ENCODE assay signal across 12 cellular contexts in the genomic region with DNA sequence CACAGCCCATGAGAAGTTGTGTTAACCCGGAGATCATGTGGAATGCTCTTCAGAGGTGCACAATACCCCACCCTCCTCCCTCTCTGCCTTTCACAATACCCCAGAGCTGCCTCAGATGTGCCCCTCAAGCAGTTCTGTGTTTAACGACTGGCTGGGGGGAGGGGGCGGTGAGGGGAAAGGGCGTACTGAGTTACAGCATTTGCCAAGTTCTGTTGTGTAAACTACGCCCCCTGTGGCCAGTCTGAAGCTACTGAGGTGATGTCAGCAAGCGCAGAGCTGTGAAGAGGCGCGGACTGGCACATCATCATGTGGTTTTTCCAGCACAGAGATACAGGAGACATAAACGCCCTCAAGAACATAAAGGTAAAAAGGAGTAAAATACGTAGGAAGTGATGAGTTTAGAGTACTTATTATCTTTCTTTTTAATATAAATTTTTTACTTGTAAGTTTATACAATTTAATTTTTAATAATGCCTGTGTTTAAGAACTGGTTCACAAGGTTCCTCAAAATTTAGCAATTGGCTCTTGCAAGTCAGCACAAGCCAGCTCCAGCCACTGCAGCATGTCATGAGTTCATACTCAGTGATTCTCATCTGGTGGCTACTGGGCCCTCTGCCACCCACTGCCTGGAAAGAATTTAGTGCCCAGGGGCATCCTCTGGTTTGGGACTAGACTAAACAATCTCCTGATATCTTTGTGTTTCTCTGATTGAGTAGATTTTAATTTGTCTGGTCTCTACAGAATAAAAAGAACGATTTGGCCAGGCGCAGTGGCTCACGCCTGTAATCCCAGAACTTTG. TPM values are rescaled to one million over a fixed set of nuclear protein-coding genes. Genes with fewer than 3 reads are reported as not detected.
A peak's percentile ranks its signal among the peaks of the same experiment; 100 is the strongest.
DNase-seq lines count a peak whose midpoint lies in the region; ATAC-seq and TF ChIP-seq lines count a peak whose summit lies in the region.
"Had no signal": no experiment of that assay in that cellular context is flagged by ENCODE, and none has a peak within 500 bp of the region (broad histone marks: within the 10 kb centered on the region; RNA-seq: fewer than 3 reads in every experiment).

No MANE protein-coding gene starts in this region.

- H3K4me3 ChIP-seq in epithelial cell of esophagus (ENCODE audit: low read length), result no peak overlapping the region
- no peak overlapping the region for H3K4me3 ChIP-seq in naive thymus-derived CD4-positive, alpha-beta T cell (ENCODE audit: low read length)
- H3K4me3 ChIP-seq: uterus had no signal

- peaks cover 7% of the 10 kb centered on the region for H3K27me3 Mint-ChIP-seq in activated T-cell treated with anti-CD3 and anti-CD28 coated beads, Interleukin-2, amount 50 U/mL, for 72 hours (ENCODE audit: low read depth)
- no peaks in the 10 kb centered on the region for H3K27me3 Mint-ChIP-seq in activated T-cell treated with anti-CD3 and anti-CD28 coated beads, Interleukin-2, amount 50 U/mL, for 24 hours
- H3K27me3 Mint-ChIP-seq in naive thymus-derived CD4-positive, alpha-beta T cell, result peaks cover 0 to 23% (median 7%) of the 10 kb centered on the region in 5 donors
- H3K27me3 Mint-ChIP-seq: activated naive CD4-positive, alpha-beta T cell treated with anti-CD3 and anti-CD28 coated beads, Interleukin-2, amount 50 U/mL, for 24 hours had no signal

- no peaks in the 10 kb centered on the region for H3K4me1 Mint-ChIP-seq in activated T-cell treated with anti-CD3 and anti-CD28 coated beads, Interleukin-2, amount 50 U/mL, for 72 hours (ENCODE audit: low read depth)
- no peaks in the 10 kb centered on the region for H3K4me1 Mint-ChIP-seq in activated T-cell treated with anti-CD3 and anti-CD28 coated beads, Interleukin-2, amount 50 U/mL, for 24 hours (ENCODE audit: low read depth)
- H3K4me1 Mint-ChIP-seq in naive thymus-derived CD4-positive, alpha-beta T cell, result peaks cover 0 to 5% (median 0%) of the 10 kb centered on the region in 7 donors
- H3K4me1 Mint-ChIP-seq: activated naive CD4-positive, alpha-beta T cell treated with anti-CD3 and anti-CD28 coated beads, Interleukin-2, amount 50 U/mL, for 24 hours had no signal

- no peaks in the 10 kb centered on the region for H3K36me3 Mint-ChIP-seq in activated T-cell treated with anti-CD3 and anti-CD28 coated beads, Interleukin-2, amount 50 U/mL, for 72 hours (ENCODE audit: insufficient read depth in 2 of 2)
- H3K36me3 Mint-ChIP-seq in activated T-cell treated with anti-CD3 and anti-CD28 coated beads, Interleukin-2, amount 50 U/mL, for 24 hours (ENCODE audit: low read depth), result no peaks in the 10 kb centered on the region
- H3K36me3 Mint-ChIP-seq in naive thymus-derived CD4-positive, alpha-beta T cell, result no peaks in the 10 kb centered on the region
- H3K36me3 Mint-ChIP-seq: activated naive CD4-positive, alpha-beta T cell treated with anti-CD3 and anti-CD28 coated beads, Interleukin-2, amount 50 U/mL, for 24 hours had no signal

- H3K27me3 ChIP-seq in naive thymus-derived CD4-positive, alpha-beta T cell (ENCODE audit: control insufficient read depth in 2 of 2, insufficient read depth in 2 of 2, low read length in 2 of 2), result no peaks in the 10 kb centered on the region
- H3K27me3 ChIP-seq: uterus had no signal

- H3K4me1 ChIP-seq in naive thymus-derived CD4-positive, alpha-beta T cell (ENCODE audit: control insufficient read depth in 2 of 2, insufficient read depth in 2 of 2, low read length in 2 of 2), result no peaks in the 10 kb centered on the region
- H3K4me1 ChIP-seq: uterus had no signal

- H3K27ac ChIP-seq in naive thymus-derived CD4-positive, alpha-beta T cell (ENCODE audit: low read depth, low read length), result no peak overlapping the region
- H3K27ac ChIP-seq: uterus had no signal

- intact Hi-C loops in posterior vena cava (cut with DNase I), result loop anchor here in 1 of 2 donors (5.0 kb wide), 1 partner anchor 588 kb away; no protein-coding TSS in a partner anchor
- intact Hi-C loops in naive thymus-derived CD4-positive, alpha-beta T cell (cut with micrococcal nuclease), result no loop called here

- H3K36me3 ChIP-seq in naive thymus-derived CD4-positive, alpha-beta T cell (ENCODE audit: control insufficient read depth in 2 of 3, insufficient read depth in 3 of 3, low read length in 3 of 3), result no peaks in the 10 kb centered on the region
- H3K36me3 ChIP-seq: uterus had no signal

- peaks cover 0 to 3% of the 10 kb centered on the region in 2 donors for H3K9me3 Mint-ChIP-seq in activated T-cell treated with anti-CD3 and anti-CD28 coated beads, Interleukin-2, amount 50 U/mL, for 72 hours
- H3K9me3 Mint-ChIP-seq in activated T-cell treated with anti-CD3 and anti-CD28 coated beads, Interleukin-2, amount 50 U/mL, for 24 hours, result no peaks in the 10 kb centered on the region
- H3K9me3 Mint-ChIP-seq in naive thymus-derived CD4-positive, alpha-beta T cell, result peaks cover 0 to 1% (median 0%) of the 10 kb centered on the region in 11 donors
- H3K9me3 Mint-ChIP-seq: activated naive CD4-positive, alpha-beta T cell treated with anti-CD3 and anti-CD28 coated beads, Interleukin-2, amount 50 U/mL, for 24 hours had no signal

- H3K27ac Mint-ChIP-seq in activated T-cell treated with anti-CD3 and anti-CD28 coated beads, Interleukin-2, amount 50 U/mL, for 72 hours, result no peak overlapping the region
- no peak overlapping the region for H3K27ac Mint-ChIP-seq in activated T-cell treated with anti-CD3 and anti-CD28 coated beads, Interleukin-2, amount 50 U/mL, for 24 hours
- no peak overlapping the region for H3K27ac Mint-ChIP-seq in naive thymus-derived CD4-positive, alpha-beta T cell
- H3K27ac Mint-ChIP-seq: activated naive CD4-positive, alpha-beta T cell treated with anti-CD3 and anti-CD28 coated beads, Interleukin-2, amount 50 U/mL, for 24 hours had no signal

- H3K4me3 Mint-ChIP-seq in activated T-cell treated with anti-CD3 and anti-CD28 coated beads, Interleukin-2, amount 50 U/mL, for 72 hours, result no peak overlapping the region
- H3K4me3 Mint-ChIP-seq in activated T-cell treated with anti-CD3 and anti-CD28 coated beads, Interleukin-2, amount 50 U/mL, for 24 hours, result no peak overlapping the region
- H3K4me3 Mint-ChIP-seq in naive thymus-derived CD4-positive, alpha-beta T cell, result no peak overlapping the region
- H3K4me3 Mint-ChIP-seq: activated naive CD4-positive, alpha-beta T cell treated with anti-CD3 and anti-CD28 coated beads, Interleukin-2, amount 50 U/mL, for 24 hours had no signal

- no peak for ATAC-seq in activated T-cell treated with anti-CD3 and anti-CD28 coated beads, Interleukin-2, amount 50 U/mL, for 72 hours (replicated peaks in 1 of 2)
- no peak for ATAC-seq in naive thymus-derived CD4-positive, alpha-beta T cell
- no peak for ATAC-seq in GM18867 (IDR thresholded peaks at IDR 0.05; ENCODE audit: unreplicated experiment)

- CTCF ChIA-PET in naive thymus-derived CD4-positive, alpha-beta T cell (lab: Charles Lee), result interaction anchor here (0.7 kb wide), 1 partner anchor 54 kb away, joined by 6 read pairs; no protein-coding TSS in a partner anchor

- peak; percentile 4 to 11 for DNase-seq in activated T-cell treated with anti-CD3 and anti-CD28 coated beads, Interleukin-2, amount 50 U/mL, for 72 hours
- DNase-seq in activated T-cell treated with anti-CD3 and anti-CD28 coated beads, Interleukin-2, amount 50 U/mL, for 24 hours, result no peak
- DNase-seq in NCI-H82 treated with DMSO at 0.1 percent for 48 hours (lab: John Stamatoyannopoulos, UW; ENCODE audit: unreplicated experiment), result peak; percentile 3
- peak; percentile 95 for DNase-seq in epithelial cell of esophagus (ENCODE audit: low read depth)
- peak; percentile 76 for DNase-seq in posterior vena cava (ENCODE audit: low spot score)
- DNase-seq in naive thymus-derived CD4-positive, alpha-beta T cell, result no peak
- no peak for DNase-seq in LoVo (ENCODE audit: low spot score)
- DNase-seq: SW 1271, uterus had no signal

- POLR2A ChIA-PET in naive thymus-derived CD4-positive, alpha-beta T cell (lab: Charles Lee), result no interaction called here

- H3K9me3 ChIP-seq in naive thymus-derived CD4-positive, alpha-beta T cell (ENCODE audit: control insufficient read depth in 2 of 3, low read length in 3 of 3), result no peaks in the 10 kb centered on the region
- H3K9me3 ChIP-seq: uterus had no signal

- TF ChIP-seq CTCF in epithelial cell of esophagus (IDR thresholded peaks at IDR 0.05; ENCODE audit: insufficient read depth, low read depth, low read length, missing control alignments), result peak; percentile 69

RNA-seq across cellular contexts. Expression of gene EPB42, which starts 1.7 kb away (rescaled TPM):
- total RNA-seq in activated T-cell treated with anti-CD3 and anti-CD28 coated beads, Interleukin-2, amount 50 U/mL, for 72 hours, result not detected
- under 1 TPM; 0.43 to 0.65 TPM for total RNA-seq in posterior vena cava
- total RNA-seq in naive thymus-derived CD4-positive, alpha-beta T cell, result not detected
- polyA plus RNA-seq in naive thymus-derived CD4-positive, alpha-beta T cell, result not detected
- total RNA-seq: HT1080 had no signal

RNA-seq across cellular contexts. Expression of gene CCNDBP1, which starts 33.9 kb away (rescaled TPM):
- 10 to 100 TPM; 90.9 to 97.6 TPM for total RNA-seq in activated T-cell treated with anti-CD3 and anti-CD28 coated beads, Interleukin-2, amount 50 U/mL, for 72 hours
- total RNA-seq in posterior vena cava, result 10 to 100 TPM; 49.6 to 52.6 TPM
- total RNA-seq in naive thymus-derived CD4-positive, alpha-beta T cell, result 100 to 1,000 TPM in 3 of 5 experiments, 10 to 100 TPM in 2; 72.3 to 110 (median 100) TPM
- polyA plus RNA-seq in naive thymus-derived CD4-positive, alpha-beta T cell, result 100 to 1,000 TPM; 154 to 163 TPM

RNA-seq across cellular contexts. Expression of gene TGM5, which starts 47.6 kb away (rescaled TPM):
- not detected for total RNA-seq in activated T-cell treated with anti-CD3 and anti-CD28 coated beads, Interleukin-2, amount 50 U/mL, for 72 hours
- total RNA-seq in posterior vena cava, result 1 to 10 TPM in 1 of 2 donors, under 1 TPM in 1; 0.56 to 1.0 TPM
- total RNA-seq in naive thymus-derived CD4-positive, alpha-beta T cell, result under 1 TPM in 1 of 5 experiments, not detected in 4; 0.27 TPM
- polyA plus RNA-seq in naive thymus-derived CD4-positive, alpha-beta T cell, result not detected
- total RNA-seq: uterus had no signal

Comparison
In these comparisons a context has a peak if more than half of its experiments do, and no peak if none do; other contexts are left out.
1. DNase-seq: peak in activated T-cell treated with anti-CD3 and anti-CD28 coated beads, Interleukin-2, amount 50 U/mL, for 72 hours (2 of 2), NCI-H82 treated with DMSO at 0.1 percent for 48 hours (single experiment), epithelial cell of esophagus (single experiment) and posterior vena cava (single experiment); none in activated T-cell treated with anti-CD3 and anti-CD28 coated beads, Interleukin-2, amount 50 U/mL, for 24 hours (single experiment), naive thymus-derived CD4-positive, alpha-beta T cell (0 of 9) and LoVo (single experiment).